ENCODE assay signal across 1 cellular context in the genomic region with DNA sequence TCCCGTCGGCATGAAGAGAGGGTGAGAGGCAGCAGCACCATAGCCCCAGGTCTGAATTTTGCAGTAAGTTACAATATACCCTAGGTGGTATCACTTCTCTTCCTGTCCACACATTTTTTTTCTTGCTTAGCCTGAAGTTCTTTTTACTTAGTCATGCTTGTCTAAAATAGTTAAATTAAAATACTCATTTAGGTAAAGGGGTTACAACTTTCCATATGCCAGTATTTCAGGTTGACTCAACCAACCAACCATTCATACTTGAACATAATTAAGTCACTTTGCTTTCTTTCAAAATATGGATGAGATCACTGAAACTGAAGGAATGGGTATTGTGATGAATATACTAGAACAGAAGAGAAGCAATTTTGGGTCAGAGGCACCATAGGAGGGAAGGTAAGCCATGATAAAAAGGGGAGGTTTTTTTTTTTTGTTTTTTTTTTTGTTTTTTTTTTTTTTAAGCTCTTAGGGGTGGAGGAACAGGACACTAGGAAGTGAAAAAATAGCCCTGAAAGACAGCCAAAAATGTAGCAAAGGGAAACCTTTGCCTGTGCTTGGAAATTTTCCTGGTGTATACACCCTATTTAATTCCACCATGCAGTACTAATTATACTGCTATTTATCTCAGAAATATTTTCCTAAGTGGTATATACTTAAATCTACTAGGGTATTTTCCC.
TF ChIP-seq lines count a peak whose summit lies in the region.

No MANE protein-coding gene starts in this region.

TF ChIP-seq in A549, 52 proteins besides CTCF, POLR2A, EP300 and RAD21 (continued from another document):
- TF ChIP-seq, protein P1, sequence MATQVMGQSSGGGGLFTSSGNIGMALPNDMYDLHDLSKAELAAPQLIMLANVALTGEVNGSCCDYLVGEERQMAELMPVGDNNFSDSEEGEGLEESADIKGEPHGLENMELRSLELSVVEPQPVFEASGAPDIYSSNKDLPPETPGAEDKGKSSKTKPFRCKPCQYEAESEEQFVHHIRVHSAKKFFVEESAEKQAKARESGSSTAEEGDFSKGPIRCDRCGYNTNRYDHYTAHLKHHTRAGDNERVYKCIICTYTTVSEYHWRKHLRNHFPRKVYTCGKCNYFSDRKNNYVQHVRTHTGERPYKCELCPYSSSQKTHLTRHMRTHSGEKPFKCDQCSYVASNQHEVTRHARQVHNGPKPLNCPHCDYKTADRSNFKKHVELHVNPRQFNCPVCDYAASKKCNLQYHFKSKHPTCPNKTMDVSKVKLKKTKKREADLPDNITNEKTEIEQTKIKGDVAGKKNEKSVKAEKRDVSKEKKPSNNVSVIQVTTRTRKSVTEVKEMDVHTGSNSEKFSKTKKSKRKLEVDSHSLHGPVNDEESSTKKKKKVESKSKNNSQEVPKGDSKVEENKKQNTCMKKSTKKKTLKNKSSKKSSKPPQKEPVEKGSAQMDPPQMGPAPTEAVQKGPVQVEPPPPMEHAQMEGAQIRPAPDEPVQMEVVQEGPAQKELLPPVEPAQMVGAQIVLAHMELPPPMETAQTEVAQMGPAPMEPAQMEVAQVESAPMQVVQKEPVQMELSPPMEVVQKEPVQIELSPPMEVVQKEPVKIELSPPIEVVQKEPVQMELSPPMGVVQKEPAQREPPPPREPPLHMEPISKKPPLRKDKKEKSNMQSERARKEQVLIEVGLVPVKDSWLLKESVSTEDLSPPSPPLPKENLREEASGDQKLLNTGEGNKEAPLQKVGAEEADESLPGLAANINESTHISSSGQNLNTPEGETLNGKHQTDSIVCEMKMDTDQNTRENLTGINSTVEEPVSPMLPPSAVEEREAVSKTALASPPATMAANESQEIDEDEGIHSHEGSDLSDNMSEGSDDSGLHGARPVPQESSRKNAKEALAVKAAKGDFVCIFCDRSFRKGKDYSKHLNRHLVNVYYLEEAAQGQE (IDR thresholded peaks at IDR 0.05), result no peak
- TF ChIP-seq NFE2L2 (conservative IDR thresholded peaks at IDR 0.05; ENCODE audit: low read length), result no peak
- TF ChIP-seq SMC3 (IDR thresholded peaks at IDR 0.05), result no peak
- no peak for TF ChIP-seq CEBPB (IDR thresholded peaks at IDR 0.05)
- no peak for TF ChIP-seq HEYL (CRISPR knock-in tag; IDR thresholded peaks at IDR 0.05)
- no peak for TF ChIP-seq MAX (IDR thresholded peaks at IDR 0.05)
- no peak for TF ChIP-seq KDM1A (IDR thresholded peaks at IDR 0.05; ENCODE audit: low read depth)
- TF ChIP-seq JUNB (IDR thresholded peaks at IDR 0.05), result no peak
- TF ChIP-seq, protein P2, sequence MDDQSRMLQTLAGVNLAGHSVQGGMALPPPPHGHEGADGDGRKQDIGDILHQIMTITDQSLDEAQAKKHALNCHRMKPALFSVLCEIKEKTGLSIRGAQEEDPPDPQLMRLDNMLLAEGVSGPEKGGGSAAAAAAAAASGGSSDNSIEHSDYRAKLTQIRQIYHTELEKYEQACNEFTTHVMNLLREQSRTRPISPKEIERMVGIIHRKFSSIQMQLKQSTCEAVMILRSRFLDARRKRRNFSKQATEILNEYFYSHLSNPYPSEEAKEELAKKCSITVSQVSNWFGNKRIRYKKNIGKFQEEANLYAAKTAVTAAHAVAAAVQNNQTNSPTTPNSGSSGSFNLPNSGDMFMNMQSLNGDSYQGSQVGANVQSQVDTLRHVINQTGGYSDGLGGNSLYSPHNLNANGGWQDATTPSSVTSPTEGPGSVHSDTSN (IDR thresholded peaks at IDR 0.05), result no peak
- TF ChIP-seq RFX5 (IDR thresholded peaks at IDR 0.05), result no peak
- TF ChIP-seq EHF (CRISPR knock-in tag; IDR thresholded peaks at IDR 0.05), result no peak
